9 cellular contexts compared by ENCODE assay signal in genomic region chr1:109371271-109371739, GRCh38. TPM values are rescaled to one million over a fixed set of nuclear protein-coding genes. Genes with fewer than 3 reads are reported as not detected.
A peak's percentile ranks its signal among the peaks of the same experiment; 100 is the strongest.
DNase-seq lines count a peak whose midpoint lies in the region; ATAC-seq and TF ChIP-seq lines count a peak whose summit lies in the region.
"Had no signal": no experiment of that assay in that cellular context is flagged by ENCODE, and none has a peak within 500 bp of the region (broad histone marks: within the 10 kb centered on the region; RNA-seq: fewer than 3 reads in every experiment).

No MANE protein-coding gene starts in this region.

- 32 to 33% methylated on average over 4 of the region's 4 CpGs for WGBS in thyroid gland, 2 donors

- TF ChIP-seq CTCF in thyroid gland (IDR thresholded peaks at IDR 0.05), result no peak

- peak; percentile 93 for ATAC-seq in activated naive CD8-positive, alpha-beta T cell treated with anti-CD3 and anti-CD28 coated beads, Interleukin-2, amount 50 U/mL, for 24 hours
- ATAC-seq in HG03565 (IDR thresholded peaks at IDR 0.05; ENCODE audit: unreplicated experiment), result no peak

- H3K27ac Mint-ChIP-seq in activated CD4-positive, alpha-beta T cell treated with anti-CD3 and anti-CD28 coated beads, Interleukin-2, amount 10 ng/mL, durations not matched to agents 24 days and 14 days, result peak overlapping the region; percentile 59
- peak overlapping the region; percentile 8 for H3K27ac Mint-ChIP-seq in activated naive CD8-positive, alpha-beta T cell treated with anti-CD3 and anti-CD28 coated beads, Interleukin-2, amount 50 U/mL, for 24 hours

- peaks cover 2% of the 10 kb centered on the region for H3K36me3 Mint-ChIP-seq in activated CD4-positive, alpha-beta T cell treated with anti-CD3 and anti-CD28 coated beads, Interleukin-2, amount 10 ng/mL, durations not matched to agents 24 days and 14 days (ENCODE audit: low read depth)
- H3K36me3 Mint-ChIP-seq in activated naive CD8-positive, alpha-beta T cell treated with anti-CD3 and anti-CD28 coated beads, Interleukin-2, amount 50 U/mL, for 24 hours (ENCODE audit: low read depth), result no peaks in the 10 kb centered on the region

- H3K4me1 ChIP-seq in thyroid gland, result peaks cover 41 to 54% of the 10 kb centered on the region in 2 donors

- DNase-seq in activated CD4-positive, alpha-beta T cell treated with anti-CD3 and anti-CD28 coated beads, Interleukin-2, amount 10 ng/mL, durations not matched to agents 24 days and 14 days, result peak; percentile 62
- no peak for DNase-seq in activated CD4-positive, alpha-beta T cell treated with anti-CD3 and anti-CD28 coated beads for 1 hour
- DNase-seq in activated naive CD8-positive, alpha-beta T cell treated with anti-CD3 and anti-CD28 coated beads, Interleukin-2, amount 50 U/mL, for 24 hours, result peak; percentile 10
- DNase-seq in kidney glomerular epithelial cell (lab: John Stamatoyannopoulos, UW) (peak; percentile 75), thyroid gland (peak; percentile 42 to 44), NCI-H1417 (lab: John Stamatoyannopoulos, UW) (no peak), SK-N-DZ (ENCODE audit: low spot score) (no peak)

- peak overlapping the region; percentile 79 to 97 (median 91) for H3K27ac ChIP-seq in thyroid gland
- H3K27ac ChIP-seq: C4-2B had no signal

- no peak overlapping the region for H3K4me3 ChIP-seq in thyroid gland (replicated peaks in 1 of 3)

- intact Hi-C loops in activated CD4-positive, alpha-beta T cell treated with anti-CD3 and anti-CD28 coated beads, Interleukin-2, amount 10 ng/mL, durations not matched to agents 24 days and 14 days (cut with micrococcal nuclease), result no loop called here
- intact Hi-C loops in thyroid gland (cut with DNase I), result no loop called here

- H3K9me3 Mint-ChIP-seq in activated CD4-positive, alpha-beta T cell treated with anti-CD3 and anti-CD28 coated beads, Interleukin-2, amount 10 ng/mL, durations not matched to agents 24 days and 14 days, result no peaks in the 10 kb centered on the region
- H3K9me3 Mint-ChIP-seq in activated naive CD8-positive, alpha-beta T cell treated with anti-CD3 and anti-CD28 coated beads, Interleukin-2, amount 50 U/mL, for 24 hours, result no peaks in the 10 kb centered on the region

- H3K27me3 ChIP-seq in thyroid gland, result no peaks in the 10 kb centered on the region

- H3K36me3 ChIP-seq in thyroid gland, result peaks cover 4 to 7% of the 10 kb centered on the region in 2 donors

- H3K4me3 Mint-ChIP-seq in activated CD4-positive, alpha-beta T cell treated with anti-CD3 and anti-CD28 coated beads, Interleukin-2, amount 10 ng/mL, durations not matched to agents 24 days and 14 days, result peak overlapping the region; percentile 67
- H3K4me3 Mint-ChIP-seq in activated naive CD8-positive, alpha-beta T cell treated with anti-CD3 and anti-CD28 coated beads, Interleukin-2, amount 50 U/mL, for 24 hours, result peak overlapping the region; percentile 6

- no peaks in the 10 kb centered on the region for H3K9me3 ChIP-seq in thyroid gland

- peak in 1 of 2 donors; percentile 31 for TF ChIP-seq POLR2A in thyroid gland (IDR thresholded peaks at IDR 0.05)

- peaks cover 12% of the 10 kb centered on the region for H3K27me3 Mint-ChIP-seq in activated CD4-positive, alpha-beta T cell treated with anti-CD3 and anti-CD28 coated beads, Interleukin-2, amount 10 ng/mL, durations not matched to agents 24 days and 14 days
- H3K27me3 Mint-ChIP-seq in activated naive CD8-positive, alpha-beta T cell treated with anti-CD3 and anti-CD28 coated beads, Interleukin-2, amount 50 U/mL, for 24 hours, result peaks cover 10% of the 10 kb centered on the region

- peaks cover 38% of the 10 kb centered on the region for H3K4me1 Mint-ChIP-seq in activated CD4-positive, alpha-beta T cell treated with anti-CD3 and anti-CD28 coated beads, Interleukin-2, amount 10 ng/mL, durations not matched to agents 24 days and 14 days
- H3K4me1 Mint-ChIP-seq in activated naive CD8-positive, alpha-beta T cell treated with anti-CD3 and anti-CD28 coated beads, Interleukin-2, amount 50 U/mL, for 24 hours, result peaks cover 27% of the 10 kb centered on the region

RNA-seq across cellular contexts. Expression of gene SORT1, which starts 26.4 kb away (rescaled TPM):
- total RNA-seq in activated CD4-positive, alpha-beta T cell treated with anti-CD3 and anti-CD28 coated beads, Interleukin-2, amount 10 ng/mL, durations not matched to agents 24 days and 14 days, result 1.2 and 1.4 TPM in 2 replicates
- total RNA-seq in thyroid gland, result 100 to 1,000 TPM in 3 of 4 donors, 10 to 100 TPM in 1; 65.7 to 152 (median 137) TPM
- 17.5 and 19.3 TPM in 2 replicates for polyA plus RNA-seq in SK-N-DZ (2014; cell fraction: cytosol; rRNA removed)
- 13.0 and 20.1 TPM in 2 replicates for polyA plus RNA-seq in SK-N-DZ (2014; cell fraction: nucleus; rRNA removed)

RNA-seq across cellular contexts. Expression of gene PSMA5, which starts 54.9 kb away (rescaled TPM):
- 262 and 270 TPM in 2 replicates for total RNA-seq in activated CD4-positive, alpha-beta T cell treated with anti-CD3 and anti-CD28 coated beads, Interleukin-2, amount 10 ng/mL, durations not matched to agents 24 days and 14 days
- 10 to 100 TPM; 25.1 to 35.7 (median 28.0) TPM for total RNA-seq in thyroid gland
- 78.4 and 79.9 TPM in 2 replicates for polyA plus RNA-seq in SK-N-DZ (2014; cell fraction: cytosol; rRNA removed)
- 45.1 and 46.8 TPM in 2 replicates for polyA plus RNA-seq in SK-N-DZ (2014; cell fraction: nucleus; rRNA removed)

Comparison
In these comparisons a context has a peak if more than half of its experiments do, and no peak if none do; other contexts are left out.
1. DNase-seq: peak in activated CD4-positive, alpha-beta T cell treated with anti-CD3 and anti-CD28 coated beads, Interleukin-2, amount 10 ng/mL, durations not matched to agents 24 days and 14 days (single experiment), activated naive CD8-positive, alpha-beta T cell treated with anti-CD3 and anti-CD28 coated beads, Interleukin-2, amount 50 U/mL, for 24 hours (single experiment), kidney glomerular epithelial cell (single experiment) and thyroid gland (2 of 2); none in activated CD4-positive, alpha-beta T cell treated with anti-CD3 and anti-CD28 coated beads for 1 hour (single experiment), NCI-H1417 (0 of 3) and SK-N-DZ (single experiment).
2. RNA of gene SORT1, which starts 26.4 kb away (total RNA-seq): 65.7 to 152 TPM in thyroid gland; 1.2 to 1.4 TPM in activated CD4-positive, alpha-beta T cell treated with anti-CD3 and anti-CD28 coated beads, Interleukin-2, amount 10 ng/mL, durations not matched to agents 24 days and 14 days; every median in the first group is over 10 times any median in the second.